9 cellular contexts compared by ENCODE assay signal in genomic region chr20:10636326-10636818, GRCh38. TPM values are rescaled to one million over a fixed set of nuclear protein-coding genes. Genes with fewer than 3 reads are reported as not detected.
DNase-seq lines count a peak whose midpoint lies in the region; ATAC-seq and TF ChIP-seq lines count a peak whose summit lies in the region.
"Had no signal": no experiment of that assay in that cellular context is flagged by ENCODE, and none has a peak within 500 bp of the region (broad histone marks: within the 10 kb centered on the region; RNA-seq: fewer than 3 reads in every experiment).

No MANE protein-coding gene starts in this region.

- 68 to 73% methylated on average over 3 to 5 of the region's 5 CpGs for WGBS in body of pancreas, 2 donors
- WGBS in psoas muscle, 3 donors, result 35 to 52% (median 41%) methylated on average over 5 of the region's 5 CpGs

- no peak overlapping the region for H3K4me3 ChIP-seq in body of pancreas
- no peak overlapping the region for H3K4me3 ChIP-seq in cardiac muscle cell
- H3K4me3 ChIP-seq in psoas muscle, result no peak overlapping the region

- DNase-seq in Caki2 (ENCODE audit: low read depth) (peak; percentile 60), body of pancreas (peak in 1 of 4 donors; percentile 29), cardiac muscle cell (ENCODE audit: low read depth in 1 of 2, low spot score in 1 of 2) (peak in 1 of 2 donors; percentile 89), psoas muscle (no peak), Kasumi-1 (lab: John Stamatoyannopoulos, UW) (no peak), NCI-H2227 treated with DMSO at 0.1 percent for 48 hours (lab: John Stamatoyannopoulos, UW) (no peak)
- DNase-seq: midbrain had no signal

- ATAC-seq in body of pancreas (peak; percentile 38), psoas muscle (peak; percentile 26 to 60 (median 46)), GM21390 (IDR thresholded peaks at IDR 0.05; ENCODE audit: unreplicated experiment) (no peak), HG03354 (IDR thresholded peaks at IDR 0.05; ENCODE audit: poor library complexity, severe bottlenecking, unreplicated experiment) (no peak)

- in situ Hi-C loops in Caki2 (cut with HindIII; ENCODE audit: low pct_unique_long_range_greater_than_20kb, low sequenced_read_pairs), result no loop called here

- H3K36me3 ChIP-seq in body of pancreas (replicated peaks in 1 of 2; ENCODE audit: insufficient read depth in 1 of 2, low read depth in 2 of 2) (peaks cover 9 to 11% of the 10 kb centered on the region in 2 donors), cardiac muscle cell (peaks cover 27% of the 10 kb centered on the region), psoas muscle (ENCODE audit: insufficient read depth in 1 of 2, low read depth in 1 of 2) (peaks cover 0 to 27% of the 10 kb centered on the region in 2 donors)

- H3K4me1 ChIP-seq in body of pancreas (peaks cover 18% of the 10 kb centered on the region), cardiac muscle cell (ENCODE audit: low read depth) (no peaks in the 10 kb centered on the region), psoas muscle (peaks cover 19% of the 10 kb centered on the region)

- H3K27me3 ChIP-seq in body of pancreas (no peaks in the 10 kb centered on the region), cardiac muscle cell (no peaks in the 10 kb centered on the region), psoas muscle (ENCODE audit: insufficient read depth in 3 of 3, low read length in 2 of 3) (no peaks in the 10 kb centered on the region)

- intact Hi-C loops in body of pancreas (cut with DNase I) (no loop called here), psoas muscle (cut with DNase I) (no loop called here)

- H3K9me3 ChIP-seq in body of pancreas (no peaks in the 10 kb centered on the region), cardiac muscle cell (ENCODE audit: low read depth) (no peaks in the 10 kb centered on the region), psoas muscle (no peaks in the 10 kb centered on the region)

- TF ChIP-seq CTCF in body of pancreas (IDR thresholded peaks at IDR 0.05), result no peak
- no peak for TF ChIP-seq CTCF in cardiac muscle cell (IDR thresholded peaks at IDR 0.05; ENCODE audit: low read depth, low read length)
- TF ChIP-seq CTCF in psoas muscle (IDR thresholded peaks at IDR 0.05), result no peak

- peak overlapping the region in 2 of 4 donors; percentile 19 to 48 for H3K27ac ChIP-seq in body of pancreas
- peak overlapping the region; percentile 20 for H3K27ac ChIP-seq in cardiac muscle cell
- peak overlapping the region; percentile 38 for H3K27ac ChIP-seq in psoas muscle

- TF ChIP-seq POLR2A in body of pancreas (IDR thresholded peaks at IDR 0.05), result no peak

RNA-seq across cellular contexts. Expression of gene JAG1, which starts 37.4 kb away (rescaled TPM):
- total RNA-seq in Caki2 (2014; rRNA removed; shearing (Covaris generic); ENCODE audit: low replicate concordance), result 142 and 148 TPM in 2 replicates
- total RNA-seq in body of pancreas (10 to 100 TPM; 41.2 to 55.7 TPM), cardiac muscle cell (45.3 and 53.2 TPM in 2 replicates), psoas muscle (10 to 100 TPM; 10.4 to 35.4 (median 16.0) TPM)
- polyA plus RNA-seq in cardiac muscle cell (18.3 and 21.3 TPM in 2 replicates), psoas muscle (1 to 10 TPM; 5.4 to 6.5 (median 5.6) TPM)

Comparison
In these comparisons a context has a peak if more than half of its experiments do, and no peak if none do; other contexts are left out.
1. ATAC-seq: peak in body of pancreas (single experiment) and psoas muscle (4 of 4); none in GM21390 (single experiment) and HG03354 (single experiment).